Comparison of ENCODE assay signal across 18 cellular contexts in genomic region chr2:42998721-42999120, GRCh38.
"Had no signal": no experiment of that assay in that cellular context is flagged by ENCODE, and none has a peak within 500 bp of the region (broad histone marks: within the 10 kb centered on the region; RNA-seq: fewer than 3 reads in every experiment).

No MANE protein-coding gene starts in this region.

- DNase-seq: activated B cell treated with CpG ODN at 0.5 μM for 24 hours; activated CD4-positive, alpha-beta T cell treated with anti-CD3 and anti-CD28 coated beads, Interleukin-2, amount 10 ng/mL, durations not matched to agents 7 days and 5 days; activated CD8-positive, alpha-beta memory T cell treated with anti-CD3 and anti-CD28 coated beads, Interleukin-2, amount 50 U/mL, for 4 hours; activated effector memory CD4-positive, alpha-beta T cell treated with Interleukin-2 at 50 U/mL for 16 hours; activated naive CD4-positive, alpha-beta T cell treated with anti-CD3 and anti-CD28 coated beads, Interleukin-2, amount 10 ng/mL, durations not matched to agents 7 days and 5 days; activated T-cell treated with anti-CD3 and anti-CD28 coated beads, Interleukin-2, amount 50 U/mL, for 4 hours; effector memory CD8-positive, alpha-beta T cell; foreskin melanocyte; glutamatergic neuron; kidney; left ventricle myocardium inferior; mammary epithelial cell; stimulated activated naive CD8-positive, alpha-beta T cell treated with anti-CD3 and anti-CD28 coated beads, Interleukin-15, Interleukin-2, amounts not matched to agents 100 U/mL and 50 U/mL, for 24 hours; upper lobe of left lung had no signal

- H3K27ac Mint-ChIP-seq: activated B cell treated with CpG ODN at 0.5 μM for 24 hours; activated CD4-positive, alpha-beta T cell treated with anti-CD3 and anti-CD28 coated beads, Interleukin-2, amount 10 ng/mL, durations not matched to agents 7 days and 5 days; activated naive CD4-positive, alpha-beta T cell treated with anti-CD3 and anti-CD28 coated beads, Interleukin-2, amount 10 ng/mL, durations not matched to agents 7 days and 5 days; effector memory CD8-positive, alpha-beta T cell; T-cell had no signal

- ATAC-seq: activated T-cell treated with anti-CD3 and anti-CD28 coated beads, Interleukin-2, amount 50 U/mL, for 4 hours; effector memory CD8-positive, alpha-beta T cell; stimulated activated naive CD8-positive, alpha-beta T cell treated with anti-CD3 and anti-CD28 coated beads, Interleukin-15, Interleukin-2, amounts not matched to agents 100 U/mL and 50 U/mL, for 24 hours; T-cell had no signal

- H3K36me3 Mint-ChIP-seq: activated naive CD4-positive, alpha-beta T cell treated with anti-CD3 and anti-CD28 coated beads, Interleukin-2, amount 10 ng/mL, durations not matched to agents 7 days and 5 days; T-cell had no signal

- H3K27ac ChIP-seq: ascending aorta, upper lobe of left lung had no signal

- H3K4me3 Mint-ChIP-seq: activated B cell treated with CpG ODN at 0.5 μM for 24 hours; activated CD4-positive, alpha-beta T cell treated with anti-CD3 and anti-CD28 coated beads, Interleukin-2, amount 10 ng/mL, durations not matched to agents 7 days and 5 days; activated naive CD4-positive, alpha-beta T cell treated with anti-CD3 and anti-CD28 coated beads, Interleukin-2, amount 10 ng/mL, durations not matched to agents 7 days and 5 days; activated T-cell treated with anti-CD3 and anti-CD28 coated beads, Interleukin-2, amount 50 U/mL, for 4 hours; effector memory CD8-positive, alpha-beta T cell; neural crest cell; T-cell had no signal

- H3K4me1 Mint-ChIP-seq: activated CD4-positive, alpha-beta T cell treated with anti-CD3 and anti-CD28 coated beads, Interleukin-2, amount 10 ng/mL, durations not matched to agents 7 days and 5 days; activated naive CD4-positive, alpha-beta T cell treated with anti-CD3 and anti-CD28 coated beads, Interleukin-2, amount 10 ng/mL, durations not matched to agents 7 days and 5 days; T-cell had no signal

- H3K9me3 Mint-ChIP-seq: activated CD4-positive, alpha-beta T cell treated with anti-CD3 and anti-CD28 coated beads, Interleukin-2, amount 10 ng/mL, durations not matched to agents 7 days and 5 days; activated naive CD4-positive, alpha-beta T cell treated with anti-CD3 and anti-CD28 coated beads, Interleukin-2, amount 10 ng/mL, durations not matched to agents 7 days and 5 days; effector memory CD8-positive, alpha-beta T cell had no signal

- H3K27me3 Mint-ChIP-seq: activated B cell treated with CpG ODN at 0.5 μM for 24 hours, progenitor cell of endocrine pancreas, T-cell had no signal
